In genomic region chr7:143382126-143382790, GRCh38 we compare ENCODE assay signal across 8 cellular contexts. TPM values are rescaled to one million over a fixed set of nuclear protein-coding genes. Genes with fewer than 3 reads are reported as not detected.
A peak's percentile ranks its signal among the peaks of the same experiment; 100 is the strongest.
DNase-seq lines count a peak whose midpoint lies in the region; ATAC-seq and TF ChIP-seq lines count a peak whose summit lies in the region.

No MANE protein-coding gene starts in this region.

- H3K27ac ChIP-seq in brain microvascular endothelial cell (peak overlapping the region; percentile 99), lung (ENCODE audit: low read depth in 1 of 2, low read length in 1 of 2) (peak overlapping the region; percentile 90 to 99)

- peaks cover 21% of the 10 kb centered on the region for H3K4me1 Mint-ChIP-seq in activated naive CD4-positive, alpha-beta T cell treated with anti-CD3 and anti-CD28 coated beads for 36 hours (ENCODE audit: low read depth)
- peaks cover 19% of the 10 kb centered on the region for H3K4me1 Mint-ChIP-seq in type B pancreatic cell (ENCODE audit: unreplicated experiment)

- H3K36me3 ChIP-seq in brain microvascular endothelial cell (replicated peaks) (peaks cover 54% of the 10 kb centered on the region), lung (ENCODE audit: control insufficient read depth in 2 of 2, insufficient read depth in 2 of 2, low read length in 2 of 2) (peaks cover 0 to 11% of the 10 kb centered on the region in 2 donors)

- H3K36me3 Mint-ChIP-seq in activated naive CD4-positive, alpha-beta T cell treated with anti-CD3 and anti-CD28 coated beads for 36 hours (ENCODE audit: low read depth): no peaks in the 10 kb centered on the region
- H3K36me3 Mint-ChIP-seq in type B pancreatic cell: no peaks in the 10 kb centered on the region

- H3K27me3 Mint-ChIP-seq in activated naive CD4-positive, alpha-beta T cell treated with anti-CD3 and anti-CD28 coated beads for 36 hours (ENCODE audit: low read depth): no peaks in the 10 kb centered on the region
- no peaks in the 10 kb centered on the region for H3K27me3 Mint-ChIP-seq in type B pancreatic cell

- H3K9me3 Mint-ChIP-seq in activated naive CD4-positive, alpha-beta T cell treated with anti-CD3 and anti-CD28 coated beads for 36 hours: no peaks in the 10 kb centered on the region
- H3K9me3 Mint-ChIP-seq in type B pancreatic cell: no peaks in the 10 kb centered on the region

- in situ Hi-C loops in brain microvascular endothelial cell (cut with HindIII; ENCODE audit: low pct_ligation_motif_present, low sequenced_read_pairs): no loop called here

- CTCF ChIA-PET in activated naive CD4-positive, alpha-beta T cell treated with anti-CD3 and anti-CD28 coated beads for 36 hours (lab: Charles Lee): interaction anchor here (0.6 to 4.1 kb wide), 5 partner anchors 24 to 142 kb away, joined by 3 to 73 read pairs (median 3); partner anchors contain the start of gene EPHA1

- peaks cover 15 to 32% of the 10 kb centered on the region in 2 donors for H3K4me1 ChIP-seq in lung (ENCODE audit: control insufficient read depth in 2 of 2, insufficient read depth in 2 of 2, low read length in 2 of 2)

- H3K9me3 ChIP-seq in lung (ENCODE audit: control insufficient read depth in 2 of 2, insufficient read depth in 1 of 2, low read length in 1 of 2): no peaks in the 10 kb centered on the region

- no peak for TF ChIP-seq CTCF in brain microvascular endothelial cell (IDR thresholded peaks at IDR 0.05; ENCODE audit: low read depth, low read length, missing control alignments)
- no peak for TF ChIP-seq CTCF in lung (IDR thresholded peaks at IDR 0.05; ENCODE audit: control extremely low read depth, extremely low read depth)
- TF ChIP-seq CTCF in type B pancreatic cell (conservative IDR thresholded peaks at IDR 0.05): no peak
- no peak for TF ChIP-seq CTCF in GM20000 (IDR thresholded peaks at IDR 0.05; ENCODE audit: extremely low read depth, missing control alignments)

- peak overlapping the region; percentile 59 for H3K4me3 Mint-ChIP-seq in activated naive CD4-positive, alpha-beta T cell treated with anti-CD3 and anti-CD28 coated beads for 36 hours
- H3K4me3 Mint-ChIP-seq in type B pancreatic cell: peak overlapping the region; percentile 82

- intact Hi-C loops in activated naive CD4-positive, alpha-beta T cell treated with anti-CD3 and anti-CD28 coated beads for 36 hours (cut with micrococcal nuclease): loop anchor here (5.0 kb wide), 1 partner anchor 125 kb away; no protein-coding TSS in a partner anchor

- no peak for DNase-seq in activated naive CD4-positive, alpha-beta T cell treated with anti-CD3 and anti-CD28 coated beads for 36 hours
- no peak for DNase-seq in activated naive CD4-positive, alpha-beta T cell (lab: John Stamatoyannopoulos, UW)
- no peak for DNase-seq in brain microvascular endothelial cell
- DNase-seq in lung (ENCODE audit: low spot score): no peak
- no peak for DNase-seq in type B pancreatic cell (ENCODE audit: extremely low spot score, unreplicated experiment)
- no peak for DNase-seq in A172 (ENCODE audit: low spot score)
- no peak for DNase-seq in GM20000 (ENCODE audit: low spot score)

- no peak overlapping the region for H3K27ac Mint-ChIP-seq in activated naive CD4-positive, alpha-beta T cell treated with anti-CD3 and anti-CD28 coated beads for 36 hours
- no peak overlapping the region for H3K27ac Mint-ChIP-seq in type B pancreatic cell

- 23 to 35% methylated on average over 19 to 20 of the region's 21 CpGs for WGBS in lung, 2 donors

- peak overlapping the region; percentile 93 for H3K4me3 ChIP-seq in brain microvascular endothelial cell (ENCODE audit: low read depth, low read length)
- H3K4me3 ChIP-seq in lung: peak overlapping the region; percentile 81

- no peaks in the 10 kb centered on the region for H3K27me3 ChIP-seq in brain microvascular endothelial cell (replicated peaks)
- no peaks in the 10 kb centered on the region for H3K27me3 ChIP-seq in lung (ENCODE audit: control insufficient read depth, insufficient read depth)

- ATAC-seq in lung (ENCODE audit: insufficient read depth, low FRiP score): no peak
- no peak for ATAC-seq in GM18867 (IDR thresholded peaks at IDR 0.05; ENCODE audit: unreplicated experiment)

RNA-seq across cellular contexts. Expression of gene ZYX, which starts 1.1 kb away (rescaled TPM):
- total RNA-seq in activated naive CD4-positive, alpha-beta T cell treated with anti-CD3 and anti-CD28 coated beads for 36 hours: 10 to 100 TPM; 75.1 to 81.5 TPM
- 100 to 1,000 TPM; 100 to 310 TPM for total RNA-seq in lung
- 100 to 1,000 TPM in 1 of 2 donors, 10 to 100 TPM in 1; 98.9 to 266 TPM for polyA plus RNA-seq in lung
- 73.2 and 107 TPM in 2 replicates for total RNA-seq in type B pancreatic cell (ENCODE audit: low replicate concordance)
- total RNA-seq in A172 (2014; rRNA removed; shearing (Covaris generic)): 53.2 and 57.0 TPM in 2 replicates

RNA-seq across cellular contexts. Expression of gene FAM131B, which starts 19.7 kb away (rescaled TPM):
- total RNA-seq in activated naive CD4-positive, alpha-beta T cell treated with anti-CD3 and anti-CD28 coated beads for 36 hours: 1 to 10 TPM; 1.5 to 1.7 TPM
- total RNA-seq in lung (1 to 10 TPM in 1 of 2 donors, under 1 TPM in 1; 0.80 to 1.1 TPM), type B pancreatic cell (ENCODE audit: low replicate concordance) (2.1 and 6.5 TPM in 2 replicates)
- under 1 TPM; 0.18 to 0.29 TPM for polyA plus RNA-seq in lung
- total RNA-seq in A172 (2014; rRNA removed; shearing (Covaris generic)): 3.9 and 7.1 TPM in 2 replicates

RNA-seq across cellular contexts. Expression of gene EPHA1, which starts 26.4 kb away (rescaled TPM):
- total RNA-seq in activated naive CD4-positive, alpha-beta T cell treated with anti-CD3 and anti-CD28 coated beads for 36 hours: 1 to 10 TPM; 1.0 to 1.3 TPM
- total RNA-seq in lung (10 to 100 TPM in 1 of 2 donors, 1 to 10 TPM in 1; 6.1 to 13.3 TPM), type B pancreatic cell (ENCODE audit: low replicate concordance) (18.0 and 40.1 TPM in 2 replicates)
- 1 to 10 TPM; 4.2 to 5.7 TPM for polyA plus RNA-seq in lung
- 0.03 TPM in 1 of 2 replicates, not detected in the other for total RNA-seq in A172 (2014; rRNA removed; shearing (Covaris generic))
